Comparison of ENCODE assay signal across 12 cellular contexts in genomic region chr5:55668356-55668755, GRCh38. TPM values are rescaled to one million over a fixed set of nuclear protein-coding genes. Genes with fewer than 3 reads are reported as not detected.
DNase-seq lines count a peak whose midpoint lies in the region; ATAC-seq, FAIRE-seq and TF ChIP-seq lines count a peak whose summit lies in the region.
"Had no signal": no experiment of that assay in that cellular context is flagged by ENCODE, and none has a peak within 500 bp of the region (broad histone marks: within the 10 kb centered on the region; RNA-seq: fewer than 3 reads in every experiment).

No MANE protein-coding gene starts in this region.

- peak; percentile 83 for DNase-seq in EL
- peak; percentile 50 for DNase-seq in LoVo (ENCODE audit: low spot score)
- DNase-seq in endothelial cell of umbilical vein (ENCODE audit: low read depth, low spot score): peak; percentile 41
- no peak for DNase-seq in omental fat pad (ENCODE audit: low spot score)
- DNase-seq in COR-L47 (lab: John Stamatoyannopoulos, UW): no peak
- no peak for DNase-seq in neural progenitor cell (ENCODE audit: low spot score)
- DNase-seq: gastrocnemius medialis, NCI-H2029 treated with DMSO at 0.1 percent for 48 hours, T-helper 17 cell had no signal

- H3K27me3 ChIP-seq in endothelial cell of umbilical vein (ENCODE audit: control insufficient read depth in 2 of 2, insufficient read depth in 2 of 2, low read length in 2 of 2) (no peaks in the 10 kb centered on the region), neural progenitor cell (no peaks in the 10 kb centered on the region)
- H3K27me3 ChIP-seq: gastrocnemius medialis had no signal

- H3K27ac Mint-ChIP-seq in neural progenitor cell: no peak overlapping the region
- H3K27ac Mint-ChIP-seq: activated T-helper 17 cell treated with anti-CD3 and anti-CD28 coated beads, Interleukin-2, amount 50 U/mL, for 72 hours; T-helper 17 cell had no signal

- no peaks in the 10 kb centered on the region for H3K9me3 ChIP-seq in endothelial cell of umbilical vein (replicated peaks; ENCODE audit: control insufficient read depth, insufficient read depth, low read length)
- H3K9me3 ChIP-seq in neural progenitor cell (ENCODE audit: low read depth): no peaks in the 10 kb centered on the region
- H3K9me3 ChIP-seq: gastrocnemius medialis had no signal

- no peaks in the 10 kb centered on the region for H3K4me1 Mint-ChIP-seq in neural progenitor cell
- H3K4me1 Mint-ChIP-seq: activated T-helper 17 cell treated with anti-CD3 and anti-CD28 coated beads, Interleukin-2, amount 50 U/mL, for 72 hours; T-helper 17 cell had no signal

- BruUV-seq in endothelial cell of umbilical vein (replicated peaks; lab: Mats Ljungman, UMichigan): no TSS peak

- H3K4me2 ChIP-seq in endothelial cell of umbilical vein (ENCODE audit: insufficient read depth, low read length) (no peak overlapping the region), neural progenitor cell (no peak overlapping the region)

- H3F3A ChIP-seq in neural progenitor cell (ENCODE audit: low read depth): no peaks in the 10 kb centered on the region

- POLR2A ChIA-PET in endothelial cell of umbilical vein (lab: Charles Lee): interaction anchor here (0.6 kb wide), 1 partner anchor 10 kb away, joined by 6 read pairs; no protein-coding TSS in a partner anchor

- no peak for TF ChIP-seq CTCF in endothelial cell of umbilical vein (IDR thresholded peaks at IDR 0.05; ENCODE audit: extremely low read depth in 1 of 2, insufficient read depth in 1 of 2, low read depth in 1 of 2, low read length in 2 of 2)
- TF ChIP-seq CTCF in omental fat pad (IDR thresholded peaks at IDR 0.05): no peak
- no peak for TF ChIP-seq CTCF in neural progenitor cell (IDR thresholded peaks at IDR 0.05)

- H3K36me3 Mint-ChIP-seq in neural progenitor cell: peaks cover 3% of the 10 kb centered on the region

- H3K9me3 Mint-ChIP-seq in neural progenitor cell: no peaks in the 10 kb centered on the region
- H3K9me3 Mint-ChIP-seq: activated T-helper 17 cell treated with anti-CD3 and anti-CD28 coated beads, Interleukin-2, amount 50 U/mL, for 72 hours had no signal

- H3K36me3 ChIP-seq in endothelial cell of umbilical vein (ENCODE audit: control insufficient read depth in 2 of 2, extremely low read depth in 1 of 2, insufficient read depth in 2 of 2, low read length in 2 of 2): no peaks in the 10 kb centered on the region
- H3K36me3 ChIP-seq in neural progenitor cell: peaks cover 4% of the 10 kb centered on the region

- H3K27ac ChIP-seq in endothelial cell of umbilical vein (ENCODE audit: insufficient read depth, low read depth, low read length): no peak overlapping the region
- H3K27ac ChIP-seq in neural progenitor cell: no peak overlapping the region
- H3K27ac ChIP-seq: gastrocnemius medialis had no signal

- H3K79me2 ChIP-seq in endothelial cell of umbilical vein (ENCODE audit: control insufficient read depth, insufficient read depth, low read length) (no peaks in the 10 kb centered on the region), neural progenitor cell (ENCODE audit: low read depth) (no peaks in the 10 kb centered on the region)

- H2AFZ ChIP-seq in endothelial cell of umbilical vein (ENCODE audit: low read depth, low read length) (no peak overlapping the region), neural progenitor cell (replicated peaks) (no peak overlapping the region)

- H3K4me1 ChIP-seq in endothelial cell of umbilical vein (ENCODE audit: control insufficient read depth, extremely low read depth, insufficient read depth, low read length): no peaks in the 10 kb centered on the region
- no peaks in the 10 kb centered on the region for H3K4me1 ChIP-seq in neural progenitor cell

- dilution Hi-C loops in endothelial cell of umbilical vein (cut with MboI; ENCODE audit: extremely low pct_ligation_motif_present, low sequenced_read_pairs): no loop called here

- H3K9me1 ChIP-seq in endothelial cell of umbilical vein (replicated peaks; ENCODE audit: control insufficient read depth, extremely low read depth, insufficient read depth, low read length): no peaks in the 10 kb centered on the region

- TF ChIP-seq POLR2A in endothelial cell of umbilical vein (IDR thresholded peaks at IDR 0.05; ENCODE audit: low read depth, low read length): no peak

- no peaks in the 10 kb centered on the region for H3K27me3 Mint-ChIP-seq in neural progenitor cell (ENCODE audit: insufficient read depth, low read depth)
- H3K27me3 Mint-ChIP-seq: activated T-helper 17 cell treated with anti-CD3 and anti-CD28 coated beads, Interleukin-2, amount 50 U/mL, for 72 hours; T-helper 17 cell had no signal

- ATAC-seq in omental fat pad (ENCODE audit: low FRiP score) (peak; percentile 80), HG03432 (IDR thresholded peaks at IDR 0.05; ENCODE audit: unreplicated experiment) (no peak), HG02642 (IDR thresholded peaks at IDR 0.05; ENCODE audit: poor library complexity, unreplicated experiment) (no peak)
- ATAC-seq: activated T-helper 17 cell treated with anti-CD3 and anti-CD28 coated beads, Interleukin-2, amount 50 U/mL, for 72 hours; gastrocnemius medialis; T-helper 17 cell had no signal

- FAIRE-seq in endothelial cell of umbilical vein (lab: Jason Lieb, UNC): peak; percentile 55

- CTCF ChIA-PET in endothelial cell of umbilical vein (lab: Charles Lee): interaction anchor here (0.6 to 2.1 kb wide), 3 partner anchors 10 to 263 kb away, joined by 3 to 4 read pairs (median 3); no protein-coding TSS in a partner anchor

- H4K20me1 ChIP-seq in endothelial cell of umbilical vein (replicated peaks; ENCODE audit: control insufficient read depth, extremely low read depth, insufficient read depth, low read length): no peaks in the 10 kb centered on the region
- H4K20me1 ChIP-seq in neural progenitor cell (ENCODE audit: low read depth): no peaks in the 10 kb centered on the region

- H3K4me3 ChIP-seq in endothelial cell of umbilical vein (replicated peaks in 1 of 3; ENCODE audit: insufficient read depth in 1 of 3, low read depth in 1 of 3, low read length in 3 of 3): no peak overlapping the region
- no peak overlapping the region for H3K4me3 ChIP-seq in neural progenitor cell
- H3K4me3 ChIP-seq: gastrocnemius medialis had no signal

- H3K4me3 Mint-ChIP-seq in neural progenitor cell: no peak overlapping the region
- H3K4me3 Mint-ChIP-seq: activated T-helper 17 cell treated with anti-CD3 and anti-CD28 coated beads, Interleukin-2, amount 50 U/mL, for 72 hours; T-helper 17 cell had no signal

- intact Hi-C loops in endothelial cell of umbilical vein (cut with micrococcal nuclease): no loop called here

- H3K9ac ChIP-seq in endothelial cell of umbilical vein (replicated peaks; ENCODE audit: extremely low read depth, insufficient read depth, low read length) (no peak overlapping the region), neural progenitor cell (no peak overlapping the region)

TF ChIP-seq in endothelial cell of umbilical vein, 7 proteins besides CTCF, POLR2A, EP300 and RAD21:
- TF ChIP-seq MAX (IDR thresholded peaks at IDR 0.05; ENCODE audit: insufficient read depth, insufficient read length): no peak
- peak; percentile 36 for TF ChIP-seq FOS (IDR thresholded peaks at IDR 0.05; ENCODE audit: borderline replicate concordance, insufficient read depth, low read length)

RNA-seq across cellular contexts. Expression of gene SLC38A9, which starts 43.8 kb away (rescaled TPM):
- 24.9 and 29.0 TPM in 2 replicates for total RNA-seq in endothelial cell of umbilical vein
- 12.0 and 14.1 TPM in 2 replicates for polyA plus RNA-seq in endothelial cell of umbilical vein
- polyA plus RNA-seq in endothelial cell of umbilical vein (2011; cell fraction: cytosol; rRNA removed): 9.2 and 10.5 TPM in 2 replicates
- 21.3 and 24.6 TPM in 2 replicates for polyA plus RNA-seq in endothelial cell of umbilical vein (2011; cell fraction: nucleus; rRNA removed)
- polyA plus RNA-seq in endothelial cell of umbilical vein (2012): 14.1 and 16.9 TPM in 2 replicates
- 28.0 and 34.3 TPM in 2 replicates for polyA minus RNA-seq in endothelial cell of umbilical vein
- 14.4 TPM for polyA minus RNA-seq in endothelial cell of umbilical vein (2011; cell fraction: cytosol; rRNA and poly(A)+ RNA removed)
- 51.5 and 56.1 TPM in 2 replicates for polyA minus RNA-seq in endothelial cell of umbilical vein (2011; cell fraction: nucleus; rRNA and poly(A)+ RNA removed)
- 10 to 100 TPM; 13.2 to 26.2 (median 20.1) TPM for total RNA-seq in omental fat pad
- 41.6 and 57.7 TPM in 2 replicates for total RNA-seq in neural progenitor cell (ENCODE audit: low replicate concordance)

Comparison
In these comparisons a context has a peak if more than half of its experiments do, and no peak if none do; other contexts are left out.
1. DNase-seq: peak in EL (single experiment), LoVo (single experiment) and endothelial cell of umbilical vein (single experiment); none in omental fat pad (single experiment), COR-L47 (single experiment) and neural progenitor cell (single experiment).